8 cellular contexts compared by ENCODE assay signal in the genomic region with DNA sequence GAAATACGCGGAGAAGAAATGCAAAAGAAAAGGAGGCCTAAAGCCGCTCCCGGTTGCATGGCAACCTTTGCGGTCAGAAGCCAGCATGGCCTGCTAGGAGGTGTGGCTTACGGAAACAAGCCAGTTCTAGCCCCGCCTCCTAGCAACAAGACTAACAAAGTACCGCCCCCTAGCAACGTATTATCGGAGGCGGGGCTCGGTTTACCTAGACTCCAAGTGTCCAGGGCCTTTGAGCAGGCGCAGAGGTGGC. TPM values are rescaled to one million over a fixed set of nuclear protein-coding genes. Genes with fewer than 3 reads are reported as not detected.
DNase-seq lines count a peak whose midpoint lies in the region; ATAC-seq and TF ChIP-seq lines count a peak whose summit lies in the region.

No MANE protein-coding gene starts in this region.

- H3K27ac ChIP-seq in OCI-LY7 (ENCODE audit: low read depth, low read length, poor library complexity, severe bottlenecking), result peak overlapping the region; percentile 21
- peak overlapping the region; percentile 85 for H3K27ac ChIP-seq in parathyroid adenoma

- H3K9me3 Mint-ChIP-seq in Calu3 (ENCODE audit: low read depth, unreplicated experiment), result no peaks in the 10 kb centered on the region

- H4K20me1 ChIP-seq in OCI-LY7 (ENCODE audit: insufficient read depth, low read length), result peaks cover 5% of the 10 kb centered on the region; the same call in 1 of the 2 replicates

- TF ChIP-seq CTCF in Calu3 (IDR thresholded peaks at IDR 0.05; ENCODE audit: unreplicated experiment), result no peak
- TF ChIP-seq CTCF in OCI-LY7 (conservative IDR thresholded peaks at IDR 0.05; ENCODE audit: low read length), result no peak
- TF ChIP-seq CTCF in epithelial cell of esophagus (IDR thresholded peaks at IDR 0.05; ENCODE audit: insufficient read depth, low read depth, low read length, missing control alignments), result no peak
- no peak for TF ChIP-seq CTCF in parathyroid adenoma (IDR thresholded peaks at IDR 0.05)

- H3K36me3 ChIP-seq in OCI-LY7 (ENCODE audit: insufficient read depth, low read length) (peaks cover 41% of the 10 kb centered on the region), parathyroid adenoma (ENCODE audit: control insufficient read depth, insufficient read depth, low read length) (no peaks in the 10 kb centered on the region)

- peak overlapping the region; percentile 80 for H3K4me3 Mint-ChIP-seq in Calu3 (ENCODE audit: low read depth, unreplicated experiment)

- ATAC-seq in GM18517 (IDR thresholded peaks at IDR 0.05; ENCODE audit: unreplicated experiment), result no peak

- H3K9me3 ChIP-seq in OCI-LY7 (ENCODE audit: low read length) (no peaks in the 10 kb centered on the region), parathyroid adenoma (ENCODE audit: control insufficient read depth, low read length) (no peaks in the 10 kb centered on the region)

- H3K4me3 ChIP-seq in OCI-LY7 (ENCODE audit: low read depth, low read length, poor library complexity, severe bottlenecking) (peak overlapping the region; percentile 63), epithelial cell of esophagus (ENCODE audit: low read length) (peak overlapping the region; percentile 45), parathyroid adenoma (ENCODE audit: low read depth, low read length) (peak overlapping the region; percentile 98)

- H2AFZ ChIP-seq in OCI-LY7 (ENCODE audit: low read length) (peak overlapping the region; percentile 66), parathyroid adenoma (peak overlapping the region; percentile 91)

- H3K27me3 Mint-ChIP-seq in Calu3 (ENCODE audit: unreplicated experiment), result no peaks in the 10 kb centered on the region

- peaks cover 78% of the 10 kb centered on the region for H3K36me3 Mint-ChIP-seq in Calu3 (ENCODE audit: insufficient read depth, unreplicated experiment)

- CTCF ChIA-PET in Calu3 (lab: Charles Lee), result no interaction called here
- CTCF ChIA-PET in OCI-LY7 (lab: Charles Lee; ENCODE audit: unreplicated experiment), result no interaction called here

- H3K79me2 ChIP-seq in OCI-LY7 (ENCODE audit: insufficient read depth, low read depth, low read length) (peaks cover 8% of the 10 kb centered on the region), parathyroid adenoma (peaks cover 7% of the 10 kb centered on the region)

- H3K4me1 ChIP-seq in OCI-LY7 (ENCODE audit: insufficient read depth, low read length, poor library complexity, severe bottlenecking), result peaks cover 13% of the 10 kb centered on the region
- H3K4me1 ChIP-seq in parathyroid adenoma, result peaks cover 8% of the 10 kb centered on the region

- intact Hi-C loops in Calu3 (cut with micrococcal nuclease; ENCODE audit: unreplicated experiment), result no loop called here
- intact Hi-C loops in OCI-LY7 (cut with micrococcal nuclease; ENCODE audit: unreplicated experiment), result loop anchor here (1.0 kb wide), 1 partner anchor 23 kb away; the partner anchor contains the start of gene GRWD1

- no peaks in the 10 kb centered on the region for H3K27me3 ChIP-seq in parathyroid adenoma (ENCODE audit: control insufficient read depth, insufficient read depth, low read length)

- no peak overlapping the region for H3K9ac ChIP-seq in parathyroid adenoma

- H3K4me2 ChIP-seq in OCI-LY7 (ENCODE audit: low read length) (peak overlapping the region; percentile 84), parathyroid adenoma (ENCODE audit: low read length) (peak overlapping the region; percentile 96)

- H3K4me1 Mint-ChIP-seq in Calu3 (ENCODE audit: low read depth, unreplicated experiment), result peaks cover 11% of the 10 kb centered on the region

- DNase-seq in Calu3 (no peak), OCI-LY7 (ENCODE audit: low spot score) (no peak), epithelial cell of esophagus (ENCODE audit: low read depth) (peak; percentile 100), NCI-H2196 (lab: John Stamatoyannopoulos, UW; ENCODE audit: unreplicated experiment) (no peak), NCI-H526 treated with DMSO at 0.1 percent for 48 hours (lab: John Stamatoyannopoulos, UW) (no peak)
- DNase-seq in stimulated activated naive CD4-positive, alpha-beta T cell treated with Interleukin-2 at 50 U/mL for 16 hours (lab: John Stamatoyannopoulos, UW), result no peak

- no peaks in the 10 kb centered on the region for H3K9me2 ChIP-seq in OCI-LY7 (ENCODE audit: insufficient read depth, low read length)

- peak overlapping the region; percentile 98 for H3K27ac Mint-ChIP-seq in Calu3 (ENCODE audit: unreplicated experiment)

- no TSS peak for BruUV-seq in Calu3 (replicated peaks; lab: Mats Ljungman, UMichigan)
- no TSS peak for BruUV-seq in OCI-LY7 (replicated peaks; lab: Mats Ljungman, UMichigan)

- POLR2A ChIA-PET in OCI-LY7 (lab: Charles Lee), result no interaction called here

RNA-seq across cellular contexts. Expression of gene CYTH2, which starts 0.4 kb away (rescaled TPM):
- total RNA-seq in Calu3 (2022) (98.1 and 109 TPM in 2 replicates), OCI-LY7 (2022) (53.2 and 74.8 TPM in 2 replicates)
- total RNA-seq in OCI-LY7 (2014; rRNA removed; shearing (Covaris generic)), result 44.0 and 46.6 TPM in 2 replicates

RNA-seq across cellular contexts. Expression of gene KCNJ14, which starts 13.4 kb away (rescaled TPM):
- 9.6 and 9.9 TPM in 2 replicates for total RNA-seq in Calu3 (2022)
- total RNA-seq in OCI-LY7 (2014; rRNA removed; shearing (Covaris generic)), result 0.57 and 0.85 TPM in 2 replicates
- 2.5 and 2.6 TPM in 2 replicates for total RNA-seq in OCI-LY7 (2022)

RNA-seq across cellular contexts. Expression of gene GRWD1, which starts 22.9 kb away (rescaled TPM):
- total RNA-seq in Calu3 (2022) (75.0 and 76.7 TPM in 2 replicates), OCI-LY7 (2022) (26.3 and 32.1 TPM in 2 replicates)
- total RNA-seq in OCI-LY7 (2014; rRNA removed; shearing (Covaris generic)), result 34.4 and 35.8 TPM in 2 replicates

RNA-seq across cellular contexts. Expression of gene LMTK3, which starts 42.9 kb away (rescaled TPM):
- total RNA-seq in Calu3 (2022) (1.0 and 2.4 TPM in 2 replicates), OCI-LY7 (2022) (9.7 and 11.5 TPM in 2 replicates)
- 1.3 and 2.3 TPM in 2 replicates for total RNA-seq in OCI-LY7 (2014; rRNA removed; shearing (Covaris generic))

Comparison
In these comparisons a context has a peak if more than half of its experiments do, and no peak if none do; other contexts are left out.
1. H3K4me3 ChIP-seq: peak in every context shown above with its lines; median percentile 98 in parathyroid adenoma; 63 in OCI-LY7; 45 in epithelial cell of esophagus.